ENCODE assay signal across 8 cellular contexts in the genomic region with DNA sequence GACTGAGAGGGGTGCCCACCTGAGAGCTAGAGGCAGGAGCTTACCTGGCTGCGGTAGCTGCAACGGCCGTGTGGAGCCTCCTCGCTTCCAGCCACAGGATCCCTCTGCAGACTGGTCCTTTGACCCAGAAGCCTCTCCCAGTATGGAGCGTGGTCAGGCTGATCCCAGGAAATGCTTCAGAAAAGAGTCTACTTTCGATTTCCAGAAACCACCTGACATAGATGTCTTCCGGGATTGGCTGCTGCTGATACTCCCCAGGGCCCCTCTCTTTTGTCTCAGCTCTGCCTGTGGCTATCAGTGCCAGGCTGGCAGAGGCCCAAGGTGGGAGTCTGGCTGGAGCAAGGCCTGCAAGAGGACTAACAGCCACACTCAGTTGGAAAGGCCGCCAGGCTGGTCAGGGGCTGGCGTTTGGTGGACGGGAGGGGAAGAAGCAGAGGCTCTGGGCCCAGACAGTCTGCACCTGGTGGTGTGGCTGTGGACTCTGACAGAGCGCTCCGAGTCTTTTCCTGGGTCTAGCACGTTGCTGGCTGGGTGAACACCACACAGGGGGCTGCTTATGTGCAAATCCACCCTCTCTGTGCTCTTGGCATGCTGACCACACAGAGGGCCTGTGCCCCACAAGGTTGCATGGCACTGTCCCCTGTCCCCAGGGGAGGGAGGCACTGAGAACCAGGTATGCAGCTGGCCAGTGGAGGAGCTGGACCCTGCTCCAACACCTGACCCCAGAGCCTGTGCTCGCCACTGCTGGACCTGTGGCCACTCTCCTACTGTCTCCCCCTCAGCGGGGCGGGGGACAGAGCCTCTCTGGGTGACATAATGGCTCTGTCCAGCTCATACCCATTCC. TPM values are rescaled to one million over a fixed set of nuclear protein-coding genes. Genes with fewer than 3 reads are reported as not detected.
DNase-seq lines count a peak whose midpoint lies in the region; TF ChIP-seq lines count a peak whose summit lies in the region.

A gene with protein sequence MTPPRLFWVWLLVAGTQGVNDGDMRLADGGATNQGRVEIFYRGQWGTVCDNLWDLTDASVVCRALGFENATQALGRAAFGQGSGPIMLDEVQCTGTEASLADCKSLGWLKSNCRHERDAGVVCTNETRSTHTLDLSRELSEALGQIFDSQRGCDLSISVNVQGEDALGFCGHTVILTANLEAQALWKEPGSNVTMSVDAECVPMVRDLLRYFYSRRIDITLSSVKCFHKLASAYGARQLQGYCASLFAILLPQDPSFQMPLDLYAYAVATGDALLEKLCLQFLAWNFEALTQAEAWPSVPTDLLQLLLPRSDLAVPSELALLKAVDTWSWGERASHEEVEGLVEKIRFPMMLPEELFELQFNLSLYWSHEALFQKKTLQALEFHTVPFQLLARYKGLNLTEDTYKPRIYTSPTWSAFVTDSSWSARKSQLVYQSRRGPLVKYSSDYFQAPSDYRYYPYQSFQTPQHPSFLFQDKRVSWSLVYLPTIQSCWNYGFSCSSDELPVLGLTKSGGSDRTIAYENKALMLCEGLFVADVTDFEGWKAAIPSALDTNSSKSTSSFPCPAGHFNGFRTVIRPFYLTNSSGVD (minus strand): TSS at position 144 of the 844 bp plus-strand sequence. CDS start 2,732 bp downstream, outside the sequence.

- peak within 1 kb of the TSS; percentile 43 to 69 (median 56) for H3K4me3 ChIP-seq in skeletal muscle tissue (ENCODE audit: low read length in 3 of 3)

- H3K4me1 Mint-ChIP-seq in nephron progenitor cell, result peaks cover 35% of the 10 kb centered on the region

- no peak within 1 kb of the TSS for H3K4me3 Mint-ChIP-seq in nephron progenitor cell

- H3K4me1 ChIP-seq in skeletal muscle tissue (ENCODE audit: control insufficient read depth in 3 of 3, insufficient read depth in 3 of 3, low read length in 3 of 3), result peaks cover 26 to 39% (median 37%) of the 10 kb centered on the region in 3 donors

- TF ChIP-seq CTCF in nephron progenitor cell (IDR thresholded peaks at IDR 0.05), result no peak

- peaks cover 2% of the 10 kb centered on the region for H3K27me3 Mint-ChIP-seq in nephron progenitor cell (ENCODE audit: low read depth, poor library complexity)

- DNase-seq in C1 segment of cervical spinal cord (lab: John Stamatoyannopoulos, UW) (peak in 13 of 14 donors; percentile 26 to 89 (median 74)), LHCN-M2 (ENCODE audit: low read depth) (peak; percentile 94), SW 1271 (lab: John Stamatoyannopoulos, UW) (peak; percentile 48 to 83), caudate nucleus (lab: John Stamatoyannopoulos, UW) (peak in 57 of 61 donors; percentile 16 to 84 (median 68)), inferior parietal cortex (ENCODE audit: extremely low spot score) (peak; percentile 71), nephron progenitor cell (no peak)
- no peak for DNase-seq in effector CD4-positive, alpha-beta T cell

- H3K9ac ChIP-seq in skeletal muscle tissue (ENCODE audit: low read depth in 1 of 3, low read length in 3 of 3), result peak within 1 kb of the TSS in 2 of 3 donors; percentile 50 to 51

- H3K27me3 ChIP-seq in skeletal muscle tissue (ENCODE audit: control insufficient read depth in 3 of 3, insufficient read depth in 3 of 3, low read length in 3 of 3), result no peaks in the 10 kb centered on the region

- no peaks in the 10 kb centered on the region for H3K9me3 ChIP-seq in skeletal muscle tissue (ENCODE audit: control insufficient read depth in 3 of 3, low read length in 3 of 3)

- H3K27ac Mint-ChIP-seq in nephron progenitor cell, result no peak within 1 kb of the TSS

- H3K36me3 Mint-ChIP-seq in nephron progenitor cell (ENCODE audit: low read depth), result no peaks in the 10 kb centered on the region

- H3K27ac ChIP-seq in caudate nucleus (ENCODE audit: low read depth, low read length) (peak within 1 kb of the TSS; percentile 80), skeletal muscle tissue (ENCODE audit: low read depth, low read length) (no peak within 1 kb of the TSS)

- H3K36me3 ChIP-seq in skeletal muscle tissue (ENCODE audit: control insufficient read depth in 3 of 3, insufficient read depth in 3 of 3, low read length in 3 of 3), result no peaks in the 10 kb centered on the region

- no peaks in the 10 kb centered on the region for H3K9me3 Mint-ChIP-seq in nephron progenitor cell

RNA-seq across cellular contexts. Expression of the gene that starts here (rescaled TPM):
- total RNA-seq in LHCN-M2 (2014; rRNA removed) (331 and 403 TPM in 2 replicates), skeletal muscle tissue (55.8 TPM)
- polyA plus RNA-seq in LHCN-M2 (2012), result 205 TPM

Comparison
In these comparisons a context has a peak if more than half of its experiments do, and no peak if none do; other contexts are left out.
1. DNase-seq: peak in C1 segment of cervical spinal cord (13 of 14), LHCN-M2 (single experiment), SW 1271 (2 of 2), caudate nucleus (57 of 61) and inferior parietal cortex (single experiment); none in nephron progenitor cell (single experiment) and effector CD4-positive, alpha-beta T cell (single experiment).